Comparison of ENCODE assay signal across 27 cellular contexts in genomic region chr4:154142664-154143063, GRCh38.
"Had no signal": no experiment of that assay in that cellular context is flagged by ENCODE, and none has a peak within 500 bp of the region (broad histone marks: within the 10 kb centered on the region; RNA-seq: fewer than 3 reads in every experiment).

No MANE protein-coding gene starts in this region.

- DNase-seq: colonic mucosa; cortex of kidney; dermis blood vessel endothelial cell; dorsolateral prefrontal cortex; effector CD4-positive, alpha-beta T cell; effector memory CD4-positive, alpha-beta T cell; effector memory CD8-positive, alpha-beta T cell; endodermal cell; erythroblast; esophagus squamous epithelium; foreskin fibroblast; foreskin keratinocyte; foreskin melanocyte; gastrocnemius medialis; glutamatergic neuron; head of caudate nucleus; heart left ventricle; heart right ventricle had no signal

- H3K27ac ChIP-seq: colonic mucosa, coronary artery, dorsolateral prefrontal cortex, epithelial cell of prostate, esophagus muscularis mucosa, esophagus squamous epithelium, foreskin keratinocyte, gastrocnemius medialis, gastroesophageal sphincter, heart left ventricle, heart right ventricle had no signal

- H3K4me1 ChIP-seq: colonic mucosa, esophagus muscularis mucosa, esophagus squamous epithelium, foreskin keratinocyte, gastrocnemius medialis, gastroesophageal sphincter, heart left ventricle, heart right ventricle had no signal

- FAIRE-seq: colon, endometrium, endothelial cell of umbilical vein, frontal cortex had no signal

- H3K27me3 ChIP-seq: colonic mucosa, dorsolateral prefrontal cortex, esophagus muscularis mucosa, esophagus squamous epithelium, foreskin keratinocyte, gastrocnemius medialis, gastroesophageal sphincter, heart left ventricle, heart right ventricle had no signal

- H3K9me3 ChIP-seq: colonic mucosa, esophagus muscularis mucosa, esophagus squamous epithelium, gastrocnemius medialis, gastroesophageal sphincter, heart left ventricle, heart right ventricle had no signal

- H3K4me3 ChIP-seq: colonic mucosa, coronary artery, dorsolateral prefrontal cortex, esophagus muscularis mucosa, esophagus squamous epithelium, gastrocnemius medialis, gastroesophageal sphincter, heart left ventricle, heart right ventricle had no signal

- H3K36me3 ChIP-seq: colonic mucosa, esophagus muscularis mucosa, esophagus squamous epithelium, gastrocnemius medialis, gastroesophageal sphincter, heart left ventricle, heart right ventricle had no signal

- ATAC-seq: effector memory CD8-positive, alpha-beta T cell; esophagus mucosa; foreskin keratinocyte; gastrocnemius medialis; gastroesophageal sphincter; heart left ventricle; heart right ventricle had no signal
